Comparison of ENCODE assay signal across 24 cellular contexts in genomic region chr2:233462202-233462785, GRCh38.
A peak's percentile ranks its signal among the peaks of the same experiment; 100 is the strongest.
DNase-seq lines count a peak whose midpoint lies in the region; ATAC-seq and TF ChIP-seq lines count a peak whose summit lies in the region.
"Had no signal": no experiment of that assay in that cellular context is flagged by ENCODE, and none has a peak within 500 bp of the region (broad histone marks: within the 10 kb centered on the region; RNA-seq: fewer than 3 reads in every experiment).

No MANE protein-coding gene starts in this region.

- H3K27me3 Mint-ChIP-seq in T-helper 2 cell treated with Interferon-gamma antibody and Interleukin-4, amounts not matched to agents 5 μg/mL and 100 μg/mL, for 36 hours (ENCODE audit: low read depth), result no peaks in the 10 kb centered on the region
- H3K27me3 Mint-ChIP-seq in brain (no peaks in the 10 kb centered on the region), memory B cell (no peaks in the 10 kb centered on the region)

- no peak for DNase-seq in T-helper 2 cell treated with Interferon-gamma antibody and Interleukin-4, amounts not matched to agents 5 μg/mL and 100 μg/mL, for 36 hours (ENCODE audit: low spot score)
- DNase-seq in T-helper 2 cell (no peak), memory B cell (ENCODE audit: low spot score in 2 of 2) (no peak), colonic mucosa (no peak)
- DNase-seq in stimulated activated effector memory CD8-positive, alpha-beta T cell treated with anti-CD3 and anti-CD28 coated beads, Interleukin-12 subunit alpha, Interleukin-12 subunit beta, amount 100 ng/mL, for 72 hours (ENCODE audit: low spot score in 2 of 2), result no peak
- DNase-seq: DND-41, GDM1, GOT3, HFFc6, IMR-90, Kasumi-1, MM.1S, NCI-H1694, NCI-H2107, NCI-H2227 treated with DMSO at 0.1 percent for 48 hours, NCI-H524 treated with DMSO at 0.1 percent for 48 hours, SHP77 had no signal

- intact Hi-C loops in colonic mucosa (cut with DNase I), result loop anchor here (10.0 kb wide), 1 partner anchor 253 kb away; the partner anchor contains the start of genes UGT1A4 and UGT1A5

- TF ChIP-seq CTCF in brain (conservative IDR thresholded peaks at IDR 0.05) (no peak), colonic mucosa (IDR thresholded peaks at IDR 0.05) (no peak)

- ATAC-seq in memory B cell (ENCODE audit: low read depth) (no peak), GM21360 (IDR thresholded peaks at IDR 0.05; ENCODE audit: unreplicated experiment) (no peak), HG02588 (IDR thresholded peaks at IDR 0.05; ENCODE audit: unreplicated experiment) (no peak)
- ATAC-seq in stimulated activated effector memory CD8-positive, alpha-beta T cell treated with anti-CD3 and anti-CD28 coated beads, Interleukin-12 subunit alpha, Interleukin-12 subunit beta, amount 100 ng/mL, for 72 hours, result no peak
- ATAC-seq: GM12878 had no signal

- H3K9ac ChIP-seq in colonic mucosa (ENCODE audit: low read depth in 2 of 2, low read length in 2 of 2), result no peak overlapping the region
- H3K9ac ChIP-seq: BLaER1 had no signal

- H3K36me3 Mint-ChIP-seq in T-helper 2 cell treated with Interferon-gamma antibody and Interleukin-4, amounts not matched to agents 5 μg/mL and 100 μg/mL, for 36 hours (ENCODE audit: low read depth), result peaks cover 47% of the 10 kb centered on the region
- H3K36me3 Mint-ChIP-seq in brain (peaks cover 73% of the 10 kb centered on the region), memory B cell (peaks cover 49% of the 10 kb centered on the region)
- peaks cover 100% of the 10 kb centered on the region for H3K36me3 Mint-ChIP-seq in stimulated activated effector memory CD8-positive, alpha-beta T cell treated with anti-CD3 and anti-CD28 coated beads, Interleukin-12 subunit alpha, Interleukin-12 subunit beta, amount 100 ng/mL, for 72 hours

- H3K4me1 Mint-ChIP-seq in T-helper 2 cell treated with Interferon-gamma antibody and Interleukin-4, amounts not matched to agents 5 μg/mL and 100 μg/mL, for 36 hours (ENCODE audit: low read depth), result no peaks in the 10 kb centered on the region
- H3K4me1 Mint-ChIP-seq in brain (no peaks in the 10 kb centered on the region), memory B cell (no peaks in the 10 kb centered on the region)
- H3K4me1 Mint-ChIP-seq in stimulated activated effector memory CD8-positive, alpha-beta T cell treated with anti-CD3 and anti-CD28 coated beads, Interleukin-12 subunit alpha, Interleukin-12 subunit beta, amount 100 ng/mL, for 72 hours, result peaks cover 4% of the 10 kb centered on the region

- H3K4me1 ChIP-seq in colonic mucosa, result peaks cover 4% of the 10 kb centered on the region
- H3K4me1 ChIP-seq: BLaER1, Peyer's patch had no signal

- H3K27me3 ChIP-seq in colonic mucosa, result no peaks in the 10 kb centered on the region
- H3K27me3 ChIP-seq: BLaER1, Peyer's patch had no signal

- peak overlapping the region; percentile 37 for H3K27ac Mint-ChIP-seq in T-helper 2 cell treated with Interferon-gamma antibody and Interleukin-4, amounts not matched to agents 5 μg/mL and 100 μg/mL, for 36 hours
- H3K27ac Mint-ChIP-seq in brain, result peak overlapping the region in 3 of 5 experiments; percentile 23 to 86 (median 35)
- H3K27ac Mint-ChIP-seq in memory B cell, result peak overlapping the region; percentile 82
- H3K27ac Mint-ChIP-seq in stimulated activated effector memory CD8-positive, alpha-beta T cell treated with anti-CD3 and anti-CD28 coated beads, Interleukin-12 subunit alpha, Interleukin-12 subunit beta, amount 100 ng/mL, for 72 hours, result peak overlapping the region; percentile 67
- H3K27ac Mint-ChIP-seq: HFFc6 had no signal

- H3K9me3 ChIP-seq in colonic mucosa, result no peaks in the 10 kb centered on the region
- H3K9me3 ChIP-seq: BLaER1, Peyer's patch had no signal

- H3K4me3 ChIP-seq in colonic mucosa, result no peak overlapping the region
- H3K4me3 ChIP-seq: BLaER1, GM12878, Peyer's patch had no signal

- H3K36me3 ChIP-seq in colonic mucosa, result peaks cover 4% of the 10 kb centered on the region

- no peaks in the 10 kb centered on the region for H3K9me3 Mint-ChIP-seq in T-helper 2 cell treated with Interferon-gamma antibody and Interleukin-4, amounts not matched to agents 5 μg/mL and 100 μg/mL, for 36 hours
- H3K9me3 Mint-ChIP-seq in brain (peaks cover 0 to 2% (median 0%) of the 10 kb centered on the region in 5 experiments), memory B cell (peaks cover 2% of the 10 kb centered on the region)
- no peaks in the 10 kb centered on the region for H3K9me3 Mint-ChIP-seq in stimulated activated effector memory CD8-positive, alpha-beta T cell treated with anti-CD3 and anti-CD28 coated beads, Interleukin-12 subunit alpha, Interleukin-12 subunit beta, amount 100 ng/mL, for 72 hours
- H3K9me3 Mint-ChIP-seq: HFFc6 had no signal

- H3K4me3 Mint-ChIP-seq in T-helper 2 cell treated with Interferon-gamma antibody and Interleukin-4, amounts not matched to agents 5 μg/mL and 100 μg/mL, for 36 hours, result no peak overlapping the region
- no peak overlapping the region for H3K4me3 Mint-ChIP-seq in brain
- no peak overlapping the region for H3K4me3 Mint-ChIP-seq in memory B cell
- no peak overlapping the region for H3K4me3 Mint-ChIP-seq in stimulated activated effector memory CD8-positive, alpha-beta T cell treated with anti-CD3 and anti-CD28 coated beads, Interleukin-12 subunit alpha, Interleukin-12 subunit beta, amount 100 ng/mL, for 72 hours
- H3K4me3 Mint-ChIP-seq: HFFc6 had no signal

- no peak overlapping the region for H3K27ac ChIP-seq in colonic mucosa
- H3K27ac ChIP-seq: 22Rv1, BLaER1, Peyer's patch had no signal
